1 cellular context compared by ENCODE assay signal in the genomic region with DNA sequence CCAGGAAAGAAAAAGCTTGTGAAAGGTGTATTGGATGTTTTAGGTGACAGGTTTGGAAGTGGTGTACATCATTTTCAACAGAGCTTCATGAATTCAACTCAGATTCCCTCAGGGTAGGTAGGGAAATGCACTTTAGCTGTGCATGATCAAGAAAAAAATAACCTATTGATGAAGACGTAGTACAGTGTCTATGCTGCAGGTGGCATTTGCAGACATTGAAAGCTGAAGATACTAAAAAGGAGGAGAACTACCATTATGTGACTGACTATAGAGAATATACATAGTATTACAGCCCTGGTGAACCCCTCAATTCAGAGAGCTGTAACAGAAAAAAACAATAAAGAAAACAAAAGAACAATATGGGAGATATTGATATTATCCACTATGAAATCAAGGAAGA.
TF ChIP-seq lines count a peak whose summit lies in the region.

No MANE protein-coding gene starts in this region.

TF ChIP-seq in SK-N-SH treated with all-trans-retinoic acid at 6 μM for 48 hours, 23 proteins besides CTCF, POLR2A, EP300 and RAD21 (continued from another document):
- TF ChIP-seq TSHZ2 (CRISPR knock-in tag; IDR thresholded peaks at IDR 0.05), result no peak
- TF ChIP-seq ZFP30 (CRISPR knock-in tag; IDR thresholded peaks at IDR 0.05), result no peak
- TF ChIP-seq, protein P1, sequence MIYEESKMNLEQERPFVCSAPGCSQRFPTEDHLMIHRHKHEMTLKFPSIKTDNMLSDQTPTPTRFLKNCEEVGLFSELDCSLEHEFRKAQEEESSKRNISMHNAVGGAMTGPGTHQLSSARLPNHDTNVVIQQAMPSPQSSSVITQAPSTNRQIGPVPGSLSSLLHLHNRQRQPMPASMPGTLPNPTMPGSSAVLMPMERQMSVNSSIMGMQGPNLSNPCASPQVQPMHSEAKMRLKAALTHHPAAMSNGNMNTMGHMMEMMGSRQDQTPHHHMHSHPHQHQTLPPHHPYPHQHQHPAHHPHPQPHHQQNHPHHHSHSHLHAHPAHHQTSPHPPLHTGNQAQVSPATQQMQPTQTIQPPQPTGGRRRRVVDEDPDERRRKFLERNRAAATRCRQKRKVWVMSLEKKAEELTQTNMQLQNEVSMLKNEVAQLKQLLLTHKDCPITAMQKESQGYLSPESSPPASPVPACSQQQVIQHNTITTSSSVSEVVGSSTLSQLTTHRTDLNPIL (CRISPR knock-in tag; IDR thresholded peaks at IDR 0.05; ENCODE audit: low read depth), result no peak
- no peak for TF ChIP-seq POU6F1 (CRISPR knock-in tag; IDR thresholded peaks at IDR 0.05; ENCODE audit: borderline replicate concordance, low read depth)
- TF ChIP-seq ZFP3 (CRISPR knock-in tag; IDR thresholded peaks at IDR 0.05), result no peak
- TF ChIP-seq TCF4 (CRISPR knock-in tag; IDR thresholded peaks at IDR 0.05; ENCODE audit: borderline replicate concordance), result no peak
- TF ChIP-seq GLIS3 (CRISPR knock-in tag; IDR thresholded peaks at IDR 0.05), result no peak
- TF ChIP-seq CSDC2 (CRISPR knock-in tag; IDR thresholded peaks at IDR 0.05), result no peak
- TF ChIP-seq, protein P2, sequence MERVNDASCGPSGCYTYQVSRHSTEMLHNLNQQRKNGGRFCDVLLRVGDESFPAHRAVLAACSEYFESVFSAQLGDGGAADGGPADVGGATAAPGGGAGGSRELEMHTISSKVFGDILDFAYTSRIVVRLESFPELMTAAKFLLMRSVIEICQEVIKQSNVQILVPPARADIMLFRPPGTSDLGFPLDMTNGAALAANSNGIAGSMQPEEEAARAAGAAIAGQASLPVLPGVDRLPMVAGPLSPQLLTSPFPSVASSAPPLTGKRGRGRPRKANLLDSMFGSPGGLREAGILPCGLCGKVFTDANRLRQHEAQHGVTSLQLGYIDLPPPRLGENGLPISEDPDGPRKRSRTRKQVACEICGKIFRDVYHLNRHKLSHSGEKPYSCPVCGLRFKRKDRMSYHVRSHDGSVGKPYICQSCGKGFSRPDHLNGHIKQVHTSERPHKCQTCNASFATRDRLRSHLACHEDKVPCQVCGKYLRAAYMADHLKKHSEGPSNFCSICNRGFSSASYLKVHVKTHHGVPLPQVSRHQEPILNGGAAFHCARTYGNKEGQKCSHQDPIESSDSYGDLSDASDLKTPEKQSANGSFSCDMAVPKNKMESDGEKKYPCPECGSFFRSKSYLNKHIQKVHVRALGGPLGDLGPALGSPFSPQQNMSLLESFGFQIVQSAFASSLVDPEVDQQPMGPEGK (CRISPR knock-in tag; IDR thresholded peaks at IDR 0.05; ENCODE audit: borderline replicate concordance), result no peak
- TF ChIP-seq ZC3H10 (CRISPR knock-in tag; IDR thresholded peaks at IDR 0.05), result no peak
